In the genomic region with DNA sequence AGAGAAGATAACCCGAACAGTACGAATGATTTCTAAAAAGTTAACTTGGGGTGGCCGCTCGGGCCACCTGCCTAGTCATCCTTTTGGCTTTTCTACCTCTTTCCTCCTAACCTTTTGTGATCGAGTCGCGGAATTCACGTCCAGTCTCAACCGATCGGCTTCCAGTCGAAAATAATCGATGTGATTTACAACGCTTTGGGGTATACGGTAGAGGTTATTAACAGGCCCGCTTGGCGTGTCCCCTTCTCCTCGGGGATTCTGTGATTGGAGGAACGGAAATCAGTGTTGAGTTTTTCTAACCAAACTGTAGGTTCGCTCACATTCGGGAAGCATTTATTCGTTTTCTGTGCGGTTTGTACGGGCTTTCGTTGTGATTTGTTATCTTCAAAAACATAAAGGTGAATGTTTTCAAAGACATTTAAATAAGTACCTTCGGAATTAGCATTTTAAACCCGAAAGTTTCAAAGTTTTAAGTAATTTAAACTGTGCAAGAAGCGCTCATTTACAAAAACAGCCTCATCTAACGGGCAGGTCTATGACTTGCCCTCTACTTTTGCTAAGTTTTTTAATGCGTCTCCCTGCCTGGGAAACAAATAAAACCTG, we compare ENCODE assay signal across 10 cellular contexts. TPM values are rescaled to one million over a fixed set of nuclear protein-coding genes. Genes with fewer than 3 reads are reported as not detected.
DNase-seq lines count a peak whose midpoint lies in the region; FAIRE-seq and TF ChIP-seq lines count a peak whose summit lies in the region.
"Had no signal": no experiment of that assay in that cellular context is flagged by ENCODE, and none has a peak within 500 bp of the region (broad histone marks: within the 10 kb centered on the region; RNA-seq: fewer than 3 reads in every experiment).

No MANE protein-coding gene starts in this region.

- H3K4me2 ChIP-seq in neural cell (ENCODE audit: low read length) (peak overlapping the region; percentile 59), Karpas-422 (ENCODE audit: low read depth, low read length, poor library complexity, severe bottlenecking) (no peak overlapping the region)

- no peaks in the 10 kb centered on the region for H3K36me3 ChIP-seq in ES-I3 (ENCODE audit: insufficient read depth, low read length)
- H3K36me3 ChIP-seq in neural cell (ENCODE audit: insufficient read depth, low read length) = no peaks in the 10 kb centered on the region
- H3K36me3 ChIP-seq in Karpas-422 (ENCODE audit: insufficient read depth, low read length) = no peaks in the 10 kb centered on the region

- no peak for TF ChIP-seq EP300 in neural cell (conservative IDR thresholded peaks at IDR 0.05; ENCODE audit: poor library complexity, severe bottlenecking)

- H3K27me3 ChIP-seq in neural cell (ENCODE audit: insufficient read depth, low read depth, low read length) (peaks cover 51% of the 10 kb centered on the region), Karpas-422 (ENCODE audit: low read length) (no peaks in the 10 kb centered on the region)

- intact Hi-C loops in head of caudate nucleus (cut with DNase I) = no loop called here

- no peaks in the 10 kb centered on the region for H3K79me2 ChIP-seq in neural cell (replicated peaks; ENCODE audit: insufficient read depth, low read length)
- no peaks in the 10 kb centered on the region for H3K79me2 ChIP-seq in Karpas-422 (ENCODE audit: low read length)

- H3K4me1 ChIP-seq in ES-I3 (ENCODE audit: insufficient read depth, low read length) (peaks cover 3% of the 10 kb centered on the region; the same call in 1 of the 2 replicates), Karpas-422 (ENCODE audit: low read length) (no peaks in the 10 kb centered on the region)

- no peaks in the 10 kb centered on the region for H3K9me3 ChIP-seq in ES-I3 (ENCODE audit: control insufficient read depth, insufficient read depth, low read length)
- no peaks in the 10 kb centered on the region for H3K9me3 ChIP-seq in neural cell (ENCODE audit: low read length)
- H3K9me3 ChIP-seq in Karpas-422 (ENCODE audit: low read length) = no peaks in the 10 kb centered on the region
- H3K9me3 ChIP-seq: mucosa of descending colon had no signal

- H3K9me2 ChIP-seq in neural cell (ENCODE audit: insufficient read depth, low read length) (no peaks in the 10 kb centered on the region), Karpas-422 (replicated peaks; ENCODE audit: insufficient read depth, low read length) (no peaks in the 10 kb centered on the region)

- no peak for TF ChIP-seq RAD21 in neural cell (conservative IDR thresholded peaks at IDR 0.05)

- DNase-seq in NCI-H748 (lab: John Stamatoyannopoulos, UW; ENCODE audit: unreplicated experiment) (peak; percentile 44), choroid plexus epithelial cell (ENCODE audit: low read depth) (peak; percentile 13), head of caudate nucleus (no peak), RCC 7860 (ENCODE audit: low spot score) (no peak), A172 (ENCODE audit: low spot score) (no peak), Karpas-422 (no peak)
- DNase-seq: PC-3 had no signal

- H3K4me3 ChIP-seq in choroid plexus epithelial cell (ENCODE audit: low read depth, low read length) (no peak overlapping the region), neural cell (ENCODE audit: low read length) (peak overlapping the region; percentile 49), Karpas-422 (ENCODE audit: low read length) (no peak overlapping the region)
- H3K4me3 ChIP-seq: mucosa of descending colon had no signal

- H2AFZ ChIP-seq in neural cell (ENCODE audit: low read depth, low read length) (no peak overlapping the region), Karpas-422 (ENCODE audit: low read length) (no peak overlapping the region)

- H3F3A ChIP-seq in neural cell (ENCODE audit: insufficient read depth, low read length, poor library complexity, severe bottlenecking) = peaks cover 3% of the 10 kb centered on the region

- FAIRE-seq in RCC 7860 (lab: Jason Lieb, UNC) = no peak

- H3K9ac ChIP-seq in ES-I3 (ENCODE audit: low read depth, low read length) (peak overlapping the region; percentile 64), neural cell (ENCODE audit: low read length) (no peak overlapping the region), Karpas-422 (ENCODE audit: low read length) (no peak overlapping the region)

- H3K27ac ChIP-seq in neural cell (ENCODE audit: low read length) (no peak overlapping the region), Karpas-422 (ENCODE audit: low read length) (no peak overlapping the region)

- no peak for TF ChIP-seq CTCF in choroid plexus epithelial cell (conservative IDR thresholded peaks at IDR 0.05; ENCODE audit: low read depth, low read length)
- TF ChIP-seq CTCF in neural cell (IDR thresholded peaks at IDR 0.05; ENCODE audit: poor library complexity, severe bottlenecking) = no peak

- H4K20me1 ChIP-seq in neural cell (ENCODE audit: insufficient read depth) (no peaks in the 10 kb centered on the region), Karpas-422 (ENCODE audit: insufficient read depth, low read depth, low read length) (no peaks in the 10 kb centered on the region)

TF ChIP-seq in neural cell, 6 proteins besides CTCF, POLR2A, EP300 and RAD21:
- TF ChIP-seq TAF1 (IDR thresholded peaks at IDR 0.05; ENCODE audit: low read depth) = no peak
- no peak for TF ChIP-seq SMC3 (conservative IDR thresholded peaks at IDR 0.05; ENCODE audit: poor library complexity)
- peak; percentile 93 for TF ChIP-seq POLR2AphosphoS5 (IDR thresholded peaks at IDR 0.05)

RNA-seq across cellular contexts. Expression of a gene that starts 0.6 kb away (rescaled TPM):
- not detected in 2 replicates for polyA plus RNA-seq in neural cell
- not detected in 2 replicates for polyA minus RNA-seq in neural cell
- not detected in 2 replicates for total RNA-seq in A172 (2014; rRNA removed; shearing (Covaris generic))
- not detected in 2 replicates for total RNA-seq in Karpas-422 (2014; rRNA removed; shearing (Covaris generic); ENCODE audit: low replicate concordance)
- total RNA-seq: mucosa of descending colon, PC-3 had no signal

Comparison
In these comparisons a context has a peak if more than half of its experiments do, and no peak if none do; other contexts are left out.
1. DNase-seq: peak in NCI-H748 (single experiment) and choroid plexus epithelial cell (single experiment); none in head of caudate nucleus (0 of 42), RCC 7860 (single experiment), A172 (single experiment) and Karpas-422 (single experiment).